21 cellular contexts compared by ENCODE assay signal in the genomic region with DNA sequence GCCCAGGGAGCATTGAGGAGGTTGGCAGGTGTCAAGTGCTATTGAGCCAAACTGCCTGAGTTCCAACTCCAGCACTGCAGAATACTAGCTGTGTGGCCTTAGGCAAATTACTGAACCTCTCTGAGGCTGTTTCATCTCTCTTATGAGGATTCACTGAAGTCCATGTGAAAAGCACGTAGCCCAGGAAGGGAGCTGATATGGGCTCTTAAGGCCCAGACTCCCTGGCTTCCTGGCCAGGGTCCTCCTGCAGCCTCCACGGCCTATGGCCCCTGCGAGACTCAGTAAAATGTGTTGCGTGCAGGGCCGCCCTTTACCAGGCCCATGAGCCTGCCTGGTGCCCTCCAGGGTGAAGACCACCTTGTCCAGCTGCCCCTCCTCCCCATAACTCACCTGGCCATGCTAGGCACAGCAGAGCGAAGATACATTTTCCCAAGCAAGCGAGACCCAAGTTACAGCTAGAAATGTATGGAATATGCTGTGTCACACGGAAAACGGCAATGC.
"Had no signal": no experiment of that assay in that cellular context is flagged by ENCODE, and none has a peak within 500 bp of the region (broad histone marks: within the 10 kb centered on the region; RNA-seq: fewer than 3 reads in every experiment).

No MANE protein-coding gene starts in this region.

- H3K9me3 ChIP-seq: thoracic aorta, uterus had no signal

- H3K4me2 ChIP-seq: neural progenitor cell had no signal

- FAIRE-seq: frontal cortex had no signal

- H3K27me3 ChIP-seq: dorsolateral prefrontal cortex, neural progenitor cell, uterus had no signal

- H3K4me3 ChIP-seq: coronary artery, dorsolateral prefrontal cortex, neural progenitor cell, thoracic aorta, uterus had no signal

- H2AFZ ChIP-seq: neural progenitor cell had no signal

- ATAC-seq: activated CD4-positive, CD25-positive, alpha-beta regulatory T cell treated with anti-CD3 and anti-CD28 coated beads, Interleukin-2, amount 50 U/mL, for 24 hours; naive thymus-derived CD4-positive, alpha-beta T cell; right cardiac atrium had no signal

- H3K9ac ChIP-seq: neural progenitor cell had no signal

- H3K27ac ChIP-seq: coronary artery, dorsolateral prefrontal cortex, neural progenitor cell, thoracic aorta, uterus, WERI-Rb-1 had no signal

- DNase-seq: activated CD4-positive, alpha-beta T cell treated with anti-CD3 and anti-CD28 coated beads for 48 hours; activated CD4-positive, alpha-beta T cell treated with anti-CD3 and anti-CD28 coated beads, Interleukin-2, amount 50 U/mL, for 48 hours; activated CD8-positive, alpha-beta memory T cell treated with anti-CD3 and anti-CD28 coated beads for 24 hours; activated gamma-delta T cell treated with Interleukin-2 at 50 U/mL for 16 hours; activated naive CD4-positive, alpha-beta T cell treated with anti-CD3 and anti-CD28 coated beads, Interleukin-2, amount 50 U/mL, for 16 hours; effector memory CD4-positive, alpha-beta T cell; midbrain; naive thymus-derived CD4-positive, alpha-beta T cell; stimulated activated CD4-positive, alpha-beta T cell treated with anti-CD3 and anti-CD28 coated beads, Interleukin-12 subunit alpha, Interleukin-12 subunit beta, amount 100 ng/mL, for 4 hours; stimulated activated CD4-positive, alpha-beta T cell treated with anti-CD3 and anti-CD28 coated beads, Interleukin-4, amount 100 ng/mL, for 1 hour; T1000; trophoblast cell; uterus; WERI-Rb-1 had no signal

- H3K36me3 ChIP-seq: neural progenitor cell, thoracic aorta, uterus, WERI-Rb-1 had no signal
